ENCODE assay signal across 2 cellular contexts in the genomic region with DNA sequence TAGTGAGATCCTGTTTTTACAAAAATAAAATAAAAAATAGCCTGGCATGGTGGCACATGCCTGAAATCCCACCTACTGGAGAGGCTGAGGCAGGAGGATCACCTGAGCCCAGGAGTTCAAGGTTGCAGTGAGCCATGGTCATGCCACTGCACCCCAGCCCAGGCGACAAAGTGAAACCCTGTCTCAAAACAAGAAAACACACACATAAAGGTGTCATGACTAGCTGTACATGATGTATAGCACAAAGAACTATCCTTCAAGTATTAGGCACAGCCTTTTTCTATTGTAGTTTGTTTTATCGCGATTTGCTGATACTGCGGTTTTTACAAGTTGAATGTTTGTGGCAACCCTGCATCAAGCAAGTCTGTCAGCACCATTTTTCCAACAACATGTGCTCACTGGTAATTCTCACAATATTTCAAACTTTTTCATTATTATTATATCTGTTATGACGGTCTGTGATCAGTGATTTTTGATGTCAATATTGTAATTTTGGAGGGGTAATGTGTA.
A peak's percentile ranks its signal among the peaks of the same experiment; 100 is the strongest.
TF ChIP-seq lines count a peak whose summit lies in the region.

No MANE protein-coding gene starts in this region.

TF ChIP-seq in HepG2, 621 proteins besides CTCF, POLR2A, EP300 and RAD21:
- TF ChIP-seq, protein P1, sequence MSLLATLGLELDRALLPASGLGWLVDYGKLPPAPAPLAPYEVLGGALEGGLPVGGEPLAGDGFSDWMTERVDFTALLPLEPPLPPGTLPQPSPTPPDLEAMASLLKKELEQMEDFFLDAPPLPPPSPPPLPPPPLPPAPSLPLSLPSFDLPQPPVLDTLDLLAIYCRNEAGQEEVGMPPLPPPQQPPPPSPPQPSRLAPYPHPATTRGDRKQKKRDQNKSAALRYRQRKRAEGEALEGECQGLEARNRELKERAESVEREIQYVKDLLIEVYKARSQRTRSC (CRISPR knock-in tag; IDR thresholded peaks at IDR 0.05; ENCODE audit: low read depth) = no peak
- peak; percentile 94 for TF ChIP-seq MAFF (IDR thresholded peaks at IDR 0.05; ENCODE audit: low read depth, low read length)
- TF ChIP-seq MAFK (conservative IDR thresholded peaks at IDR 0.05 in 1 of 2, IDR thresholded peaks at IDR 0.05 in 1 of 2; ENCODE audit: low read length in 2 of 2) = peak; percentile 95 to 96
- TF ChIP-seq, protein P2, sequence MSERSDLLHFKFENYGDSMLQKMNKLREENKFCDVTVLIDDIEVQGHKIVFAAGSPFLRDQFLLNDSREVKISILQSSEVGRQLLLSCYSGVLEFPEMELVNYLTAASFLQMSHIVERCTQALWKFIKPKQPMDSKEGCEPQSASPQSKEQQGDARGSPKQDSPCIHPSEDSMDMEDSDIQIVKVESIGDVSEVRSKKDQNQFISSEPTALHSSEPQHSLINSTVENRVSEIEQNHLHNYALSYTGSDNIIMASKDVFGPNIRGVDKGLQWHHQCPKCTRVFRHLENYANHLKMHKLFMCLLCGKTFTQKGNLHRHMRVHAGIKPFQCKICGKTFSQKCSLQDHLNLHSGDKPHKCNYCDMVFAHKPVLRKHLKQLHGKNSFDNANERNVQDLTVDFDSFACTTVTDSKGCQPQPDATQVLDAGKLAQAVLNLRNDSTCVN (CRISPR knock-in tag; IDR thresholded peaks at IDR 0.05; ENCODE audit: borderline replicate concordance) = no peak
- TF ChIP-seq, protein P3, sequence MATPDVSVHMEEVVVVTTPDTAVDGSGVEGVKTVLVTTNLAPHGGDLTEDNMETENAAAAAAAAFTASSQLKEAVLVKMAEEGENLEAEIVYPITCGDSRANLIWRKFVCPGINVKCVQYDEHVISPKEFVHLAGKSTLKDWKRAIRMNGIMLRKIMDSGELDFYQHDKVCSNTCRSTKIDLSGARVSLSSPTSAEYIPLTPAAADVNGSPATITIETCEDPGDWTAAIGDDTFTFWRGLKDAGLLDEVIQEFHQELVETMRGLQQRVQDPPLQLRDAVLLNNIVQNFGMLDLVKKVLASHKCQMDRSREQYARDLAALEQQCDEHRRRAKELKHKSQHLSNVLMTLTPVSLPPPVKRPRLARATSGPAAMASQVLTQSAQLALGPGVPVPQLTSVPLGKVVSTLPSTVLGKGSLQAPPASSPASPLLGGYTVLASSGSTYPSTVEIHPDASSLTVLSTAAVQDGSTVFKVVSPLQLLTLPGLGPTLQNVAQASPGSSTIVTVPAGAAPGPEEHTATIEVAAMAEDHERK (CRISPR knock-in tag; IDR thresholded peaks at IDR 0.05; ENCODE audit: low read depth) = no peak

TF ChIP-seq in GM12878, 131 proteins besides CTCF, POLR2A, EP300 and RAD21:
- TF ChIP-seq ZNF384 (IDR thresholded peaks at IDR 0.05; ENCODE audit: borderline replicate concordance, low read depth, low read length) (no peak), SMC3 (IDR thresholded peaks at IDR 0.05; ENCODE audit: borderline replicate concordance, low read length) (no peak), SMAD5 (IDR thresholded peaks at IDR 0.05; ENCODE audit: low read depth) (no peak)
